In genomic region chrX:11881485-11882170, GRCh38 we compare ENCODE assay signal across 14 cellular contexts.
"Had no signal": no experiment of that assay in that cellular context is flagged by ENCODE, and none has a peak within 500 bp of the region (broad histone marks: within the 10 kb centered on the region; RNA-seq: fewer than 3 reads in every experiment).

No MANE protein-coding gene starts in this region.

- H3K36me3 ChIP-seq: heart left ventricle, right atrium auricular region, stomach, suprapubic skin, tibial nerve, uterus had no signal

- FAIRE-seq: islet of Langerhans had no signal

- DNase-seq: activated T-cell treated with anti-CD3 and anti-CD28 coated beads, Interleukin-2, amount 50 U/mL, for 1 hour; aorta; heart left ventricle; psoas muscle; stimulated activated CD4-positive, alpha-beta T cell treated with anti-CD3 and anti-CD28 coated beads, Interleukin-2, amount 100 ng/mL, for 24 hours; stomach; T-helper 9 cell; uterus had no signal

- H3K9me3 ChIP-seq: heart left ventricle, psoas muscle, right atrium auricular region, stomach, suprapubic skin, tibial nerve, uterus had no signal

- H3K27me3 ChIP-seq: heart left ventricle, right atrium auricular region, stomach, suprapubic skin, tibial nerve, uterus had no signal

- H3K4me3 ChIP-seq: coronary artery, heart left ventricle, lung, psoas muscle, right atrium auricular region, stomach, suprapubic skin, tibial nerve, uterus had no signal

- H3K27ac ChIP-seq: coronary artery, heart left ventricle, psoas muscle, right atrium auricular region, stomach, suprapubic skin, tibial nerve, uterus had no signal

- H3K4me1 ChIP-seq: heart left ventricle, psoas muscle, right atrium auricular region, stomach, suprapubic skin, tibial nerve, uterus had no signal
